ENCODE assay signal across 17 cellular contexts in genomic region chr6:854405-855073, GRCh38.
DNase-seq lines count a peak whose midpoint lies in the region; ATAC-seq and TF ChIP-seq lines count a peak whose summit lies in the region.
"Had no signal": no experiment of that assay in that cellular context is flagged by ENCODE, and none has a peak within 500 bp of the region (broad histone marks: within the 10 kb centered on the region; RNA-seq: fewer than 3 reads in every experiment).

No MANE protein-coding gene starts in this region.

- H3K9me3 ChIP-seq in mesenchymal stem cell (ENCODE audit: control insufficient read depth, low read length) = no peaks in the 10 kb centered on the region
- H3K9me3 ChIP-seq: HAP-1, thyroid gland had no signal

- no peaks in the 10 kb centered on the region for H3K4me1 ChIP-seq in mesenchymal stem cell (ENCODE audit: control insufficient read depth, insufficient read depth, low read depth, low read length)
- H3K4me1 ChIP-seq: HAP-1, thyroid gland had no signal

- H3K23ac ChIP-seq in mesenchymal stem cell (ENCODE audit: low read length in 2 of 2) = no peak overlapping the region

- ATAC-seq in GM21576 (IDR thresholded peaks at IDR 0.05; ENCODE audit: unreplicated experiment) (no peak), sciatic nerve (no peak)
- ATAC-seq: stimulated activated naive CD8-positive, alpha-beta T cell treated with anti-CD3 and anti-CD28 coated beads, Interleukin-15, Interleukin-2, amounts not matched to agents 100 U/mL and 50 U/mL, for 24 hours had no signal

- TF ChIP-seq CTCF in AG09309 (IDR thresholded peaks at IDR 0.05; ENCODE audit: control insufficient read depth, insufficient read depth, low read depth, low read length, missing control alignments) = no peak
- no peak for TF ChIP-seq CTCF in choroid plexus epithelial cell (conservative IDR thresholded peaks at IDR 0.05; ENCODE audit: low read depth, low read length)

- H2BK120ac ChIP-seq in mesenchymal stem cell (ENCODE audit: low read depth, low read length) = no peak overlapping the region

- H3K4me2 ChIP-seq in mesenchymal stem cell (ENCODE audit: low read length, poor library complexity, severe bottlenecking) = no peak overlapping the region

- no peak overlapping the region for H2BK12ac ChIP-seq in mesenchymal stem cell (ENCODE audit: low read length in 2 of 2)

- DNase-seq in AG09309 (ENCODE audit: low read depth) (peak; percentile 3), HT-29 (ENCODE audit: low spot score) (peak; percentile 27), choroid plexus epithelial cell (ENCODE audit: low read depth) (peak; percentile 64), mesenchymal stem cell (no peak), islet precursor cell (no peak), sciatic nerve (ENCODE audit: low spot score) (no peak), OCI-M2 (lab: John Stamatoyannopoulos, UW; ENCODE audit: unreplicated experiment) (no peak)
- DNase-seq: activated CD4-positive, CD25-positive, alpha-beta regulatory T cell treated with anti-CD3 and anti-CD28 coated beads, Interleukin-2, amount 50 U/mL, for 72 hours; dermis blood vessel endothelial cell; NCI-H1436; NCI-H524; stimulated activated CD4-positive, alpha-beta T cell treated with anti-CD3 and anti-CD28 coated beads, Interleukin-4, amount 100 ng/mL, for 1 hour; stimulated activated naive CD8-positive, alpha-beta T cell treated with anti-CD3 and anti-CD28 coated beads, Interleukin-15, Interleukin-2, amounts not matched to agents 100 U/mL and 50 U/mL, for 24 hours; thyroid gland had no signal

- intact Hi-C loops in sciatic nerve (cut with DNase I) = no loop called here

- H2AFZ ChIP-seq in mesenchymal stem cell (ENCODE audit: low read depth, low read length) = no peak overlapping the region

- no peak overlapping the region for H3K18ac ChIP-seq in mesenchymal stem cell (ENCODE audit: low read depth in 1 of 2, low read length in 2 of 2)

- peak overlapping the region; percentile 51 for H3K9ac ChIP-seq in mesenchymal stem cell (ENCODE audit: low read length)

- no peak overlapping the region for H2BK5ac ChIP-seq in mesenchymal stem cell (ENCODE audit: low read depth, low read length, poor library complexity, severe bottlenecking)

- H2BK15ac ChIP-seq in mesenchymal stem cell (ENCODE audit: low read depth, poor library complexity, severe bottlenecking) = no peak overlapping the region

- no peak overlapping the region for H3K14ac ChIP-seq in mesenchymal stem cell (ENCODE audit: low read length in 2 of 2)

- no peaks in the 10 kb centered on the region for H3K79me1 ChIP-seq in mesenchymal stem cell (replicated peaks; ENCODE audit: low read length, poor library complexity, severe bottlenecking)

- no peak overlapping the region for H3K4ac ChIP-seq in mesenchymal stem cell (ENCODE audit: low read depth in 1 of 2, low read length in 2 of 2)

- no peak overlapping the region for H2AK5ac ChIP-seq in mesenchymal stem cell (ENCODE audit: low read length, severe bottlenecking)

- 86% methylated on average over 12 of the region's 12 CpGs for WGBS in mesenchymal stem cell

- no peak overlapping the region for H3K27ac ChIP-seq in mesenchymal stem cell (ENCODE audit: low read length, poor library complexity, severe bottlenecking)
- H3K27ac ChIP-seq: RWPE1, thyroid gland had no signal

- H4K8ac ChIP-seq in mesenchymal stem cell (ENCODE audit: low read length) = no peak overlapping the region

- H3K4me3 ChIP-seq in AG09309 (ENCODE audit: control insufficient read depth, low read depth, low read length) (peak overlapping the region; percentile 15; the same call in 1 of the 2 replicates), choroid plexus epithelial cell (ENCODE audit: low read depth, low read length) (peak overlapping the region; percentile 45), mesenchymal stem cell (ENCODE audit: insufficient read depth in 1 of 2, low read depth in 1 of 2, low read length in 2 of 2) (peak overlapping the region in 1 of 2 experiments; percentile 68)
- H3K4me3 ChIP-seq: HAP-1, thyroid gland had no signal

- no peaks in the 10 kb centered on the region for H3K36me3 ChIP-seq in mesenchymal stem cell (ENCODE audit: control insufficient read depth in 1 of 2, insufficient read depth in 2 of 2, low read depth in 1 of 2, low read length in 2 of 2)
- H3K36me3 ChIP-seq: HAP-1, thyroid gland had no signal

- no peak overlapping the region for H4K91ac ChIP-seq in mesenchymal stem cell (ENCODE audit: low read length)

- peaks cover 0 to 26% of the 10 kb centered on the region in 2 experiments for H3K27me3 ChIP-seq in mesenchymal stem cell (ENCODE audit: control insufficient read depth in 1 of 2, insufficient read depth in 1 of 2, low read length in 2 of 2)
- H3K27me3 ChIP-seq: thyroid gland had no signal

Comparison
In these comparisons a context has a peak if more than half of its experiments do, and no peak if none do; other contexts are left out.
1. DNase-seq: peak in AG09309 (single experiment), HT-29 (single experiment) and choroid plexus epithelial cell (single experiment); none in mesenchymal stem cell (single experiment), islet precursor cell (single experiment), sciatic nerve (single experiment) and OCI-M2 (single experiment).